ENCODE assay signal across 1 cellular context in genomic region chr7:157358041-157358752, GRCh38.
TF ChIP-seq lines count a peak whose summit lies in the region.

No MANE protein-coding gene starts in this region.

TF ChIP-seq in H1, 55 proteins besides CTCF, POLR2A, EP300 and RAD21 (continued from another document):
- no peak for TF ChIP-seq JUN (IDR thresholded peaks at IDR 0.05; ENCODE audit: low read depth, low read length)
- TF ChIP-seq KDM4A (IDR thresholded peaks at IDR 0.05; ENCODE audit: low read depth, low read length, severe bottlenecking) = no peak
- no peak for TF ChIP-seq RBBP5 (IDR thresholded peaks at IDR 0.05; ENCODE audit: borderline replicate concordance, low read depth, low read length)
- TF ChIP-seq RXRA (IDR thresholded peaks at IDR 0.05; ENCODE audit: insufficient read depth, low read depth, low read length) = no peak
- no peak for TF ChIP-seq YY1 (IDR thresholded peaks at IDR 0.05; ENCODE audit: low read depth, low read length)
- TF ChIP-seq POLR2AphosphoS5 (IDR thresholded peaks at IDR 0.05; ENCODE audit: low read depth, low read length) = no peak
- TF ChIP-seq ATF3 (IDR thresholded peaks at IDR 0.05; ENCODE audit: insufficient read depth, low read depth, low read length) = no peak
- no peak for TF ChIP-seq BACH1 (IDR thresholded peaks at IDR 0.05; ENCODE audit: low read length)
- no peak for TF ChIP-seq SAP30 (IDR thresholded peaks at IDR 0.05; ENCODE audit: insufficient read depth, insufficient replicate concordance, low read length)
- TF ChIP-seq TBP (IDR thresholded peaks at IDR 0.05; ENCODE audit: low read depth, low read length) = no peak
- no peak for TF ChIP-seq TAF1 (IDR thresholded peaks at IDR 0.05; ENCODE audit: low read depth, low read length)
- no peak for TF ChIP-seq SIX5 (IDR thresholded peaks at IDR 0.05; ENCODE audit: low read depth, low read length)
- no peak for TF ChIP-seq ZNF274 (IDR thresholded peaks at IDR 0.05; ENCODE audit: borderline replicate concordance, extremely low read depth, low read length)
